13 cellular contexts compared by ENCODE assay signal in genomic region chr15:22936577-22937472, GRCh38. TPM values are rescaled to one million over a fixed set of nuclear protein-coding genes. Genes with fewer than 3 reads are reported as not detected.
DNase-seq lines count a peak whose midpoint lies in the region; ATAC-seq, FAIRE-seq and TF ChIP-seq lines count a peak whose summit lies in the region.
"Had no signal": no experiment of that assay in that cellular context is flagged by ENCODE, and none has a peak within 500 bp of the region (broad histone marks: within the 10 kb centered on the region; RNA-seq: fewer than 3 reads in every experiment).

No MANE protein-coding gene starts in this region.

- no peak for TF ChIP-seq CTCF in GM13976 (IDR thresholded peaks at IDR 0.05; ENCODE audit: borderline replicate concordance, control extremely low read depth, extremely low read depth, insufficient read depth, missing control alignments)
- no peak for TF ChIP-seq CTCF in kidney (IDR thresholded peaks at IDR 0.05; ENCODE audit: borderline replicate concordance, extremely low read depth, insufficient read depth)

- in situ Hi-C loops in GM13976 (cut with MboI; ENCODE audit: low sequenced_read_pairs, unreplicated experiment), result no loop called here

- no peak overlapping the region for H3K4me3 Mint-ChIP-seq in activated CD8-positive, alpha-beta memory T cell treated with anti-CD3 and anti-CD28 coated beads, Interleukin-2, amount 10 ng/mL, durations not matched to agents 7 days and 5 days
- H3K4me3 Mint-ChIP-seq: CD8-positive, alpha-beta T cell; naive thymus-derived CD8-positive, alpha-beta T cell had no signal

- intact Hi-C loops in kidney (cut with DNase I), result no loop called here

- H3K36me3 ChIP-seq in kidney (ENCODE audit: control insufficient read depth in 1 of 2, insufficient read depth in 2 of 2, low read length in 2 of 2), result peaks cover 25 to 49% of the 10 kb centered on the region in 2 donors

- FAIRE-seq in kidney (lab: Jason Lieb, UNC), result no peak

- H3K9me3 Mint-ChIP-seq in activated CD8-positive, alpha-beta memory T cell treated with anti-CD3 and anti-CD28 coated beads, Interleukin-2, amount 10 ng/mL, durations not matched to agents 7 days and 5 days (ENCODE audit: low read depth), result no peaks in the 10 kb centered on the region
- H3K9me3 Mint-ChIP-seq: CD8-positive, alpha-beta T cell; naive thymus-derived CD8-positive, alpha-beta T cell had no signal

- CTCF ChIA-PET in activated CD8-positive, alpha-beta memory T cell treated with anti-CD3 and anti-CD28 coated beads, Interleukin-2, amount 10 ng/mL, durations not matched to agents 7 days and 5 days (lab: Charles Lee), result no interaction called here

- no peaks in the 10 kb centered on the region for H3K4me1 ChIP-seq in kidney (ENCODE audit: control insufficient read depth in 1 of 2, insufficient read depth in 1 of 2, low read depth in 1 of 2, low read length in 2 of 2)

- no peaks in the 10 kb centered on the region for H3K9me3 ChIP-seq in kidney (ENCODE audit: control insufficient read depth in 1 of 2, low read length in 2 of 2)

- H3K27me3 Mint-ChIP-seq in activated CD8-positive, alpha-beta memory T cell treated with anti-CD3 and anti-CD28 coated beads, Interleukin-2, amount 10 ng/mL, durations not matched to agents 7 days and 5 days, result no peaks in the 10 kb centered on the region
- H3K27me3 Mint-ChIP-seq: naive thymus-derived CD8-positive, alpha-beta T cell had no signal

- no peak overlapping the region for H3K4me3 ChIP-seq in kidney (ENCODE audit: low read length in 2 of 2)
- H3K4me3 ChIP-seq: SK-N-MC had no signal

- H3K36me3 Mint-ChIP-seq in activated CD8-positive, alpha-beta memory T cell treated with anti-CD3 and anti-CD28 coated beads, Interleukin-2, amount 10 ng/mL, durations not matched to agents 7 days and 5 days, result no peaks in the 10 kb centered on the region
- H3K36me3 Mint-ChIP-seq: CD8-positive, alpha-beta T cell; naive thymus-derived CD8-positive, alpha-beta T cell had no signal

- peak; percentile 92 for ATAC-seq in GM19438 (IDR thresholded peaks at IDR 0.05; ENCODE audit: low read depth, unreplicated experiment)
- ATAC-seq in HG02981 (IDR thresholded peaks at IDR 0.05; ENCODE audit: unreplicated experiment), result peak; percentile 86
- no peak for ATAC-seq in activated CD8-positive, alpha-beta memory T cell treated with anti-CD3 and anti-CD28 coated beads, Interleukin-2, amount 10 ng/mL, durations not matched to agents 7 days and 5 days
- ATAC-seq: CD8-positive, alpha-beta T cell; naive thymus-derived CD8-positive, alpha-beta T cell had no signal

- H3K9ac ChIP-seq in kidney (ENCODE audit: low read length in 2 of 2), result no peak overlapping the region

- DNase-seq in GM13976 (ENCODE audit: low spot score) (peak; percentile 79), NAMALWA (ENCODE audit: low spot score) (peak; percentile 16), kidney (no peak), T1000 (lab: John Stamatoyannopoulos, UW) (no peak)
- no peak for DNase-seq in activated CD8-positive, alpha-beta memory T cell treated with anti-CD3 and anti-CD28 coated beads, Interleukin-2, amount 10 ng/mL, durations not matched to agents 7 days and 5 days
- no peak for DNase-seq in stimulated activated CD4-positive, alpha-beta T cell treated with anti-CD3 and anti-CD28 coated beads, Interleukin-15, amount 100 ng/mL, for 24 hours
- DNase-seq: activated effector memory CD4-positive, alpha-beta T cell treated with Interleukin-2 at 50 U/mL for 16 hours; CD8-positive, alpha-beta T cell; H7; naive thymus-derived CD8-positive, alpha-beta T cell had no signal

- H3K27ac Mint-ChIP-seq in activated CD8-positive, alpha-beta memory T cell treated with anti-CD3 and anti-CD28 coated beads, Interleukin-2, amount 10 ng/mL, durations not matched to agents 7 days and 5 days, result no peak overlapping the region
- H3K27ac Mint-ChIP-seq: CD8-positive, alpha-beta T cell had no signal

- no peak overlapping the region for H3K27ac ChIP-seq in kidney (ENCODE audit: low read depth in 2 of 2, low read length in 2 of 2)
- H3K27ac ChIP-seq: SK-N-MC had no signal

- H3K4me1 Mint-ChIP-seq in activated CD8-positive, alpha-beta memory T cell treated with anti-CD3 and anti-CD28 coated beads, Interleukin-2, amount 10 ng/mL, durations not matched to agents 7 days and 5 days, result peaks cover 3% of the 10 kb centered on the region

RNA-seq across cellular contexts. Expression of gene CYFIP1, which starts 43.3 kb away (rescaled TPM):
- total RNA-seq in kidney, result 143 TPM
- 32.3 TPM for polyA plus RNA-seq in kidney (ENCODE audit: insufficient read depth, low read depth, low replicate concordance)
- 10 to 100 TPM; 12.3 to 21.2 TPM for total RNA-seq in activated CD8-positive, alpha-beta memory T cell treated with anti-CD3 and anti-CD28 coated beads, Interleukin-2, amount 10 ng/mL, durations not matched to agents 7 days and 5 days

Comparison
In these comparisons a context has a peak if more than half of its experiments do, and no peak if none do; other contexts are left out.
1. DNase-seq: peak in GM13976 (single experiment) and NAMALWA (single experiment); none in kidney (single experiment), activated CD8-positive, alpha-beta memory T cell treated with anti-CD3 and anti-CD28 coated beads, Interleukin-2, amount 10 ng/mL, durations not matched to agents 7 days and 5 days (single experiment), stimulated activated CD4-positive, alpha-beta T cell treated with anti-CD3 and anti-CD28 coated beads, Interleukin-15, amount 100 ng/mL, for 24 hours (single experiment) and T1000 (single experiment).